In genomic region chr12:130080205-130080604, GRCh38 we compare ENCODE assay signal across 15 cellular contexts.
DNase-seq lines count a peak whose midpoint lies in the region; ATAC-seq, FAIRE-seq and TF ChIP-seq lines count a peak whose summit lies in the region.
"Had no signal": no experiment of that assay in that cellular context is flagged by ENCODE, and none has a peak within 500 bp of the region (broad histone marks: within the 10 kb centered on the region; RNA-seq: fewer than 3 reads in every experiment).

No MANE protein-coding gene starts in this region.

- no TSS peak for BruUV-seq in MCF 10A (replicated peaks; lab: Mats Ljungman, UMichigan)
- no TSS peak for BruUV-seq in mammary epithelial cell (replicated peaks; lab: Mats Ljungman, UMichigan)
- BruUV-seq in HepG2 (replicated peaks; lab: Mats Ljungman, UMichigan) = no TSS peak

- H3K27ac Mint-ChIP-seq in MCF 10A (ENCODE audit: low read depth, unreplicated experiment) = peak overlapping the region; percentile 54
- no peak overlapping the region for H3K27ac Mint-ChIP-seq in effector memory CD8-positive, alpha-beta T cell
- H3K27ac Mint-ChIP-seq: H9, IgD-negative memory B cell had no signal

- POLR2A ChIA-PET in MCF 10A (lab: Yijun Ruan, JAX) (interaction anchor here (0.6 to 1.8 kb wide), 3 partner anchors 18 to 113 kb away, joined by 3 to 7 read pairs (median 4); no protein-coding TSS in a partner anchor), HepG2 (lab: Yijun Ruan, JAX) (no interaction called here)

- no peak overlapping the region for H2AFZ ChIP-seq in mammary epithelial cell (ENCODE audit: low read depth, low read length)
- no peak overlapping the region for H2AFZ ChIP-seq in HepG2 (ENCODE audit: low read length)

- H4K20me1 ChIP-seq in mammary epithelial cell (ENCODE audit: insufficient read depth, low read length) = no peaks in the 10 kb centered on the region
- H4K20me1 ChIP-seq in HepG2 (ENCODE audit: insufficient read depth, low read length) = no peaks in the 10 kb centered on the region
- H4K20me1 ChIP-seq: BLaER1 had no signal

- no peak for TF ChIP-seq EP300 in HepG2 (IDR thresholded peaks at IDR 0.05; ENCODE audit: low read depth in 2 of 2, low read length in 2 of 2)
- TF ChIP-seq EP300 in HepG2 (CRISPR knock-in tag; IDR thresholded peaks at IDR 0.05; ENCODE audit: borderline replicate concordance) = no peak

- peaks cover 2% of the 10 kb centered on the region for H3K36me3 Mint-ChIP-seq in MCF 10A (ENCODE audit: insufficient read depth, unreplicated experiment)
- no peaks in the 10 kb centered on the region for H3K36me3 Mint-ChIP-seq in effector memory CD8-positive, alpha-beta T cell (ENCODE audit: insufficient read depth)

- no peak overlapping the region for H3K4me3 Mint-ChIP-seq in MCF 10A (ENCODE audit: unreplicated experiment)
- no peak overlapping the region for H3K4me3 Mint-ChIP-seq in effector memory CD8-positive, alpha-beta T cell
- H3K4me3 Mint-ChIP-seq: H9, IgD-negative memory B cell had no signal

- intact Hi-C loops in MCF 10A (cut with micrococcal nuclease) = no loop called here
- intact Hi-C loops in mammary epithelial cell (cut with micrococcal nuclease) = no loop called here
- intact Hi-C loops in HepG2 (cut with micrococcal nuclease; ENCODE audit: unreplicated experiment) = no loop called here
- intact Hi-C loops in posterior vena cava (cut with DNase I) = no loop called here

- peaks cover 40% of the 10 kb centered on the region for H3K9me3 ChIP-seq in mammary epithelial cell (replicated peaks; ENCODE audit: insufficient read depth, low read length)
- H3K9me3 ChIP-seq in HepG2 (ENCODE audit: low read length) = no peaks in the 10 kb centered on the region

- H3K27me3 ChIP-seq in mammary epithelial cell (ENCODE audit: insufficient read depth, low read length) (no peaks in the 10 kb centered on the region), HepG2 (ENCODE audit: control insufficient read depth in 1 of 2, insufficient read depth in 2 of 2, low read length in 2 of 2) (peaks cover 3 to 45% of the 10 kb centered on the region in 2 experiments; a peak in 4 of 5 replicates)
- H3K27me3 ChIP-seq: BLaER1 had no signal

- DNase-seq in MCF 10A (ENCODE audit: unreplicated experiment) (peak; percentile 42), mammary epithelial cell (no peak), HepG2 (ENCODE audit: low spot score) (no peak), posterior vena cava (ENCODE audit: low spot score) (peak; percentile 9)
- DNase-seq in effector memory CD8-positive, alpha-beta T cell = no peak
- DNase-seq: AML-193, DMS53, GF-D8, GOT3, H9 had no signal

- H3K27ac ChIP-seq in mammary epithelial cell (ENCODE audit: insufficient read depth, low read depth, low read length) = no peak overlapping the region
- H3K27ac ChIP-seq in HepG2 (ENCODE audit: extremely low read length, insufficient read depth, low read length) = no peak overlapping the region
- H3K27ac ChIP-seq: 22Rv1, BLaER1 had no signal

- TF ChIP-seq POLR2A in HepG2 (IDR thresholded peaks at IDR 0.05; ENCODE audit: insufficient read depth in 1 of 2, low read depth in 2 of 2, low read length in 2 of 2) = no peak

- in situ Hi-C loops in mammary epithelial cell (cut with MboI; ENCODE audit: low sequenced_read_pairs in 2 of 2) (no loop called here), HepG2 (cut with HindIII; ENCODE audit: extremely low pct_ligation_motif_present, low pct_unique_long_range_greater_than_20kb) (no loop called here)

- TF ChIP-seq RAD21 in HepG2 (CRISPR knock-in tag; IDR thresholded peaks at IDR 0.05) = no peak

- dilution Hi-C loops in mammary epithelial cell (cut with HindIII; ENCODE audit: low sequenced_read_pairs) = no loop called here

- 40% methylated on average over 6 of the region's 6 CpGs for WGBS in mammary epithelial cell (ENCODE audit: low coverage, missing lambda C conversion rate)
- WGBS in HepG2 (ENCODE audit: low lambda C conversion rate) = 3% methylated on average over 6 of the region's 6 CpGs

- TF ChIP-seq CTCF in MCF 10A (IDR thresholded peaks at IDR 0.05; ENCODE audit: unreplicated experiment) = no peak
- no peak for TF ChIP-seq CTCF in mammary epithelial cell (conservative IDR thresholded peaks at IDR 0.05 in 1 of 2, IDR thresholded peaks at IDR 0.05 in 1 of 2; ENCODE audit: extremely low read depth in 1 of 2, insufficient read depth in 1 of 2, low read depth in 1 of 2, low read length in 2 of 2)
- no peak for TF ChIP-seq CTCF in HepG2 (CRISPR knock-in tag; IDR thresholded peaks at IDR 0.05)

- H3K4me2 ChIP-seq in mammary epithelial cell (ENCODE audit: insufficient read depth, low read depth, low read length) (no peak overlapping the region), HepG2 (ENCODE audit: low read depth, low read length) (no peak overlapping the region)
- H3K4me2 ChIP-seq: BLaER1 had no signal

- H3K4me3 ChIP-seq in mammary epithelial cell (replicated peaks in 1 of 3; ENCODE audit: insufficient read depth in 1 of 3, low read depth in 2 of 3, low read length in 3 of 3) = no peak overlapping the region
- H3K4me3 ChIP-seq in HepG2 (replicated peaks in 1 of 3; ENCODE audit: insufficient read depth in 1 of 3, low read depth in 2 of 3, low read length in 3 of 3) = no peak overlapping the region
- H3K4me3 ChIP-seq: BLaER1 had no signal

- H3K4me1 ChIP-seq in mammary epithelial cell (ENCODE audit: insufficient read depth, low read length) (no peaks in the 10 kb centered on the region), HepG2 (ENCODE audit: insufficient read depth, low read length) (no peaks in the 10 kb centered on the region)

- H3K9ac ChIP-seq in mammary epithelial cell (ENCODE audit: insufficient read depth, low read length) = no peak overlapping the region
- no peak overlapping the region for H3K9ac ChIP-seq in HepG2 (ENCODE audit: insufficient read depth, low read depth, low read length)
- H3K9ac ChIP-seq: BLaER1 had no signal

- H3K79me2 ChIP-seq in mammary epithelial cell (ENCODE audit: insufficient read depth, low read length) = no peaks in the 10 kb centered on the region
- H3K79me2 ChIP-seq in HepG2 (ENCODE audit: insufficient read depth, low read length) = no peaks in the 10 kb centered on the region

- FAIRE-seq in HepG2 (lab: Jason Lieb, UNC) = no peak

- H3K9me3 Mint-ChIP-seq in MCF 10A (ENCODE audit: unreplicated experiment) = peaks cover 29% of the 10 kb centered on the region
- peaks cover 3 to 19% of the 10 kb centered on the region in 2 donors for H3K9me3 Mint-ChIP-seq in effector memory CD8-positive, alpha-beta T cell

- ATAC-seq in HepG2 (no peak), GM18858 (IDR thresholded peaks at IDR 0.05; ENCODE audit: unreplicated experiment) (no peak), GM19328 (IDR thresholded peaks at IDR 0.05; ENCODE audit: unreplicated experiment) (no peak)
- no peak for ATAC-seq in effector memory CD8-positive, alpha-beta T cell (replicated peaks)

- peaks cover 22% of the 10 kb centered on the region for H3K4me1 Mint-ChIP-seq in MCF 10A (ENCODE audit: insufficient read depth, unreplicated experiment)
- no peaks in the 10 kb centered on the region for H3K4me1 Mint-ChIP-seq in effector memory CD8-positive, alpha-beta T cell (ENCODE audit: low read depth in 2 of 2)

- no peaks in the 10 kb centered on the region for H3K27me3 Mint-ChIP-seq in MCF 10A (ENCODE audit: insufficient read depth, unreplicated experiment)
- peaks cover 0 to 29% of the 10 kb centered on the region in 2 donors for H3K27me3 Mint-ChIP-seq in effector memory CD8-positive, alpha-beta T cell
- H3K27me3 Mint-ChIP-seq: IgD-negative memory B cell had no signal

- CTCF ChIA-PET in MCF 10A (lab: Yijun Ruan, JAX) (no interaction called here), mammary epithelial cell (lab: Charles Lee; ENCODE audit: low non-redundant PET) (no interaction called here), HepG2 (lab: Yijun Ruan, JAX; ENCODE audit: low intra/inter-chr PET ratio, low total read pairs) (no interaction called here)

- H3K36me3 ChIP-seq in mammary epithelial cell (ENCODE audit: insufficient read depth, low read length) (no peaks in the 10 kb centered on the region), HepG2 (replicated peaks in 1 of 2; ENCODE audit: control insufficient read depth in 1 of 2, insufficient read depth in 2 of 2, low read length in 2 of 2) (no peaks in the 10 kb centered on the region)

TF ChIP-seq in HepG2, 621 proteins besides CTCF, POLR2A, EP300 and RAD21:
- peak; percentile 51 for TF ChIP-seq MNT (IDR thresholded peaks at IDR 0.05)
- no peak for TF ChIP-seq ZNF18 (CRISPR knock-in tag; IDR thresholded peaks at IDR 0.05; ENCODE audit: insufficient replicate concordance)

Comparison
In these comparisons a context has a peak if more than half of its experiments do, and no peak if none do; other contexts are left out.
1. DNase-seq: peak in MCF 10A (single experiment) and posterior vena cava (single experiment); none in mammary epithelial cell (single experiment), HepG2 (single experiment) and effector memory CD8-positive, alpha-beta T cell (0 of 3).